In the genomic region with DNA sequence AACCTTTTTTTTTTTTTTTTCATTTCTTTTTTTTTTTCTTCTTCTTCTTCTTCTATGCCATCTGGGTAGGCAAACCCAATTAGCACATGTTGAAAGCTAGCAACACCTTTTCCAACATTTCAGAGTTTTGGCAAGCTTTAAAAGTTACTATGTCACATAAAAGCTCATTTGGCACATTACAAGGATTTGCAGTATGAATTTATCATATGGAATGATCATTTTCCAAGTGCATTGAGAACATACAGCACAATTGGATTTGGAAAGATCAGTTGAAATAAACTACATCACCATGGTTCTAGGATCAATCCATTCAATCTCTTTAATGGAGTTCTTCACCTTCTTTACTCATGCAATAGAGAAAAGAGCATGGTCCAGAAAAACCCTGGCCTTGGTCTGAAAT, we compare ENCODE assay signal across 3 cellular contexts.
"Had no signal": no experiment of that assay in that cellular context is flagged by ENCODE, and none has a peak within 500 bp of the region (broad histone marks: within the 10 kb centered on the region; RNA-seq: fewer than 3 reads in every experiment).

No MANE protein-coding gene starts in this region.

- DNase-seq: GDM1, GF-D8 had no signal

- H3K4me3 ChIP-seq: GM12878 had no signal

- ATAC-seq: GM12878 had no signal
